In genomic region chr2:47334356-47335136, GRCh38 we compare ENCODE assay signal across 10 cellular contexts. TPM values are rescaled to one million over a fixed set of nuclear protein-coding genes. Genes with fewer than 3 reads are reported as not detected.
DNase-seq lines count a peak whose midpoint lies in the region; ATAC-seq and TF ChIP-seq lines count a peak whose summit lies in the region.
"Had no signal": no experiment of that assay in that cellular context is flagged by ENCODE, and none has a peak within 500 bp of the region (broad histone marks: within the 10 kb centered on the region; RNA-seq: fewer than 3 reads in every experiment).

No MANE protein-coding gene starts in this region.

- TF ChIP-seq CTCF in heart right ventricle (IDR thresholded peaks at IDR 0.05): no peak
- no peak for TF ChIP-seq CTCF in type B pancreatic cell (conservative IDR thresholded peaks at IDR 0.05)

- H3K9me3 ChIP-seq in heart right ventricle: no peaks in the 10 kb centered on the region

- POLR2A ChIA-PET in naive thymus-derived CD8-positive, alpha-beta T cell (lab: Charles Lee): interaction anchor here (1.2 kb wide), 1 partner anchor 434 kb away, joined by 4 read pairs; no protein-coding TSS in a partner anchor

- H3K27ac ChIP-seq in heart right ventricle: peak overlapping the region in 7 of 10 donors; percentile 4 to 82 (median 47)

- H3K4me1 Mint-ChIP-seq in type B pancreatic cell (ENCODE audit: unreplicated experiment): peaks cover 17% of the 10 kb centered on the region
- H3K4me1 Mint-ChIP-seq in naive thymus-derived CD8-positive, alpha-beta T cell: peaks cover 0 to 20% (median 2%) of the 10 kb centered on the region in 4 donors
- H3K4me1 Mint-ChIP-seq: activated CD8-positive, alpha-beta memory T cell treated with anti-CD3 and anti-CD28 coated beads, Interleukin-2, amount 10 ng/mL, durations not matched to agents 7 days and 5 days; immature natural killer cell had no signal

- H3K27me3 Mint-ChIP-seq in type B pancreatic cell: no peaks in the 10 kb centered on the region
- peaks cover 0 to 8% (median 3%) of the 10 kb centered on the region in 5 donors for H3K27me3 Mint-ChIP-seq in naive thymus-derived CD8-positive, alpha-beta T cell

- H3K36me3 ChIP-seq in heart right ventricle: peaks cover 0 to 4% (median 0%) of the 10 kb centered on the region in 9 donors

- peaks cover 0 to 24% (median 8%) of the 10 kb centered on the region in 9 donors for H3K4me1 ChIP-seq in heart right ventricle

- H3K4me3 Mint-ChIP-seq in type B pancreatic cell: peak overlapping the region; percentile 32
- no peak overlapping the region for H3K4me3 Mint-ChIP-seq in naive thymus-derived CD8-positive, alpha-beta T cell
- H3K4me3 Mint-ChIP-seq: activated CD8-positive, alpha-beta memory T cell treated with anti-CD3 and anti-CD28 coated beads, Interleukin-2, amount 10 ng/mL, durations not matched to agents 7 days and 5 days; immature natural killer cell had no signal

- no peaks in the 10 kb centered on the region for H3K27me3 ChIP-seq in heart right ventricle

- peaks cover under 1% of the 10 kb centered on the region for H3K9me3 Mint-ChIP-seq in type B pancreatic cell
- H3K9me3 Mint-ChIP-seq in naive thymus-derived CD8-positive, alpha-beta T cell: no peaks in the 10 kb centered on the region
- H3K9me3 Mint-ChIP-seq: immature natural killer cell had no signal

- DNase-seq in heart right ventricle (no peak), Right ventricle myocardium superior (no peak), NCI-H69 (lab: John Stamatoyannopoulos, UW) (peak; percentile 74), type B pancreatic cell (ENCODE audit: extremely low spot score, unreplicated experiment) (no peak)
- DNase-seq in naive thymus-derived CD8-positive, alpha-beta T cell: no peak
- DNase-seq: activated CD8-positive, alpha-beta memory T cell treated with anti-CD3 and anti-CD28 coated beads, Interleukin-2, amount 10 ng/mL, durations not matched to agents 7 days and 5 days had no signal

- intact Hi-C loops in heart right ventricle (cut with DNase I): loop anchor here in 8 of 10 donors (1.0 to 10.0 kb wide), 6 partner anchors 53 to 438 kb away; no protein-coding TSS in a partner anchor
- intact Hi-C loops in Right ventricle myocardium superior (cut with DNase I): loop anchor here (2.0 to 10.0 kb wide), 2 partner anchors 54 to 430 kb away; no protein-coding TSS in a partner anchor

- ATAC-seq in heart right ventricle (peak; percentile 29 to 68 (median 39)), Right ventricle myocardium superior (ENCODE audit: poor library complexity) (no peak), esophagus mucosa (peak; percentile 9), GM21737 (IDR thresholded peaks at IDR 0.05; ENCODE audit: unreplicated experiment) (no peak), HG02642 (IDR thresholded peaks at IDR 0.05; ENCODE audit: poor library complexity, unreplicated experiment) (no peak)
- ATAC-seq in naive thymus-derived CD8-positive, alpha-beta T cell: no peak
- ATAC-seq: activated CD8-positive, alpha-beta memory T cell treated with anti-CD3 and anti-CD28 coated beads, Interleukin-2, amount 10 ng/mL, durations not matched to agents 7 days and 5 days had no signal

- H3K27ac Mint-ChIP-seq in type B pancreatic cell: peak overlapping the region; percentile 78
- no peak overlapping the region for H3K27ac Mint-ChIP-seq in naive thymus-derived CD8-positive, alpha-beta T cell
- H3K27ac Mint-ChIP-seq: activated CD8-positive, alpha-beta memory T cell treated with anti-CD3 and anti-CD28 coated beads, Interleukin-2, amount 10 ng/mL, durations not matched to agents 7 days and 5 days; immature natural killer cell had no signal

- H3K4me3 ChIP-seq in heart right ventricle: no peak overlapping the region

- 44 to 46% methylated on average over 13 of the region's 13 CpGs for WGBS in heart right ventricle, 2 donors

- peaks cover 9% of the 10 kb centered on the region for H3K36me3 Mint-ChIP-seq in type B pancreatic cell
- H3K36me3 Mint-ChIP-seq in naive thymus-derived CD8-positive, alpha-beta T cell: no peaks in the 10 kb centered on the region
- H3K36me3 Mint-ChIP-seq: activated CD8-positive, alpha-beta memory T cell treated with anti-CD3 and anti-CD28 coated beads, Interleukin-2, amount 10 ng/mL, durations not matched to agents 7 days and 5 days; immature natural killer cell had no signal

RNA-seq across cellular contexts. Expression of gene EPCAM, which starts 34.6 kb away (rescaled TPM):
- total RNA-seq in heart right ventricle (1 to 10 TPM in 2 of 10 donors, under 1 TPM in 5, not detected in 3; 0.16 to 2.9 (median 0.46) TPM), Right ventricle myocardium superior (not detected), esophagus mucosa (11.3 TPM), type B pancreatic cell (ENCODE audit: low replicate concordance) (171 and 340 TPM in 2 replicates)
- under 1 TPM; 0.07 to 0.15 TPM for polyA plus RNA-seq in heart right ventricle
- not detected for total RNA-seq in naive thymus-derived CD8-positive, alpha-beta T cell
- polyA plus RNA-seq in naive thymus-derived CD8-positive, alpha-beta T cell: not detected
- polyA plus RNA-seq: immature natural killer cell had no signal

Comparison
In these comparisons a context has a peak if more than half of its experiments do, and no peak if none do; other contexts are left out.
1. ATAC-seq: peak in heart right ventricle (8 of 8) and esophagus mucosa (single experiment); none in Right ventricle myocardium superior (single experiment), GM21737 (single experiment), naive thymus-derived CD8-positive, alpha-beta T cell (0 of 2) and HG02642 (single experiment).
2. RNA of gene EPCAM, which starts 34.6 kb away (total RNA-seq): 171 to 340 TPM in type B pancreatic cell; 11.3 TPM in esophagus mucosa (single experiment), 0.16 to 2.9 TPM in heart right ventricle, not detected in Right ventricle myocardium superior (single experiment) and not detected in naive thymus-derived CD8-positive, alpha-beta T cell; every median in the first group is over 10 times any median in the second.